In the genomic region with DNA sequence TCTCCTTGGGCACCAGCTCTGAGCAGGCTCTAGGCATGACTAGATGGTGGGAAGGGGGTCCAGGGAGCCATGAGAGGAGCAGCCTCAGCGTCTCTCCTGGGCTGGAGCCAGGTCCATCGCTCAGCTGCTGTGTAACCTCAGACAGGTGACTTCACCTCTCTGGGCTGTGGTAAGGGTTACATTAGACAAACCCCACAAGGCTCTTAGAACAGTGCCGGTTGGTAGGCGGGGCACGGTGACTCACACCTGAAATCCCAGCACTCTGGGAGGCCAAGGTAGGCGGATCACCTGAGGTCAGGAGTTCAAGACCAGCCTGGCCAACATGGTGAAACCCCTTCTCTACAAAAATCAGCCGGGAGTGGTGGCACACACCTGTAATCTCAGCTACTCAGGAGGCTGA, we compare ENCODE assay signal across 31 cellular contexts. TPM values are rescaled to one million over a fixed set of nuclear protein-coding genes. Genes with fewer than 3 reads are reported as not detected.
"Had no signal": no experiment of that assay in that cellular context is flagged by ENCODE, and none has a peak within 500 bp of the region (broad histone marks: within the 10 kb centered on the region; RNA-seq: fewer than 3 reads in every experiment).

No MANE protein-coding gene starts in this region.

- H3K36me3 Mint-ChIP-seq: activated naive CD8-positive, alpha-beta T cell treated with anti-CD3 and anti-CD28 coated beads for 36 hours; mesothelial cell of epicardium; naive B cell had no signal

- ATAC-seq: activated T-cell treated with anti-CD3 and anti-CD28 coated beads, Interleukin-2, amount 50 U/mL, for 72 hours; body of pancreas; left colon had no signal

- H3K27ac Mint-ChIP-seq: activated B cell treated with CpG ODN at 0.5 μM for 24 hours; activated CD4-positive, alpha-beta T cell treated with anti-CD3 and anti-CD28 coated beads, Interleukin-2, amount 10 ng/mL, durations not matched to agents 7 days and 5 days; activated naive CD4-positive, alpha-beta T cell treated with anti-CD3 and anti-CD28 coated beads for 36 hours; activated naive CD8-positive, alpha-beta T cell treated with anti-CD3 and anti-CD28 coated beads for 36 hours; activated T-cell treated with anti-CD3 and anti-CD28 coated beads, Interleukin-2, amount 50 U/mL, for 72 hours; mesothelial cell of epicardium; T-helper 2 cell treated with Interferon-gamma antibody and Interleukin-4, amounts not matched to agents 5 μg/mL and 100 μg/mL, for 36 hours had no signal

- H3K27ac ChIP-seq: adrenal gland, body of pancreas, cardiac muscle cell, coronary artery, dorsolateral prefrontal cortex, right atrium auricular region, testis, transverse colon had no signal

- H3K4me1 ChIP-seq: adrenal gland, body of pancreas, right atrium auricular region had no signal

- DNase-seq: activated B cell treated with CpG ODN at 0.5 μM for 24 hours; activated CD4-positive, alpha-beta T cell treated with anti-CD3 and anti-CD28 coated beads, Interleukin-2, amount 10 ng/mL, durations not matched to agents 7 days and 5 days; activated effector memory CD4-positive, alpha-beta T cell treated with Interleukin-2 at 50 U/mL for 16 hours; activated naive CD4-positive, alpha-beta T cell treated with anti-CD3 and anti-CD28 coated beads for 36 hours; activated naive CD8-positive, alpha-beta T cell treated with anti-CD3 and anti-CD28 coated beads for 36 hours; activated T-cell treated with anti-CD3 and anti-CD28 coated beads for 4 hours; activated T-cell treated with anti-CD3 and anti-CD28 coated beads, Interleukin-2, amount 50 U/mL, for 72 hours; adrenal gland; body of pancreas; cerebellar nuclear complex; dorsolateral prefrontal cortex; effector memory CD4-positive, alpha-beta T cell; erythroblast; head of caudate nucleus; hippocampal formation; left colon; naive B cell; occipital lobe; stimulated activated CD4-positive, alpha-beta T cell treated with anti-CD3 and anti-CD28 coated beads, Interleukin-15, amount 100 ng/mL, for 24 hours; stimulated activated CD4-positive, alpha-beta T cell treated with anti-CD3 and anti-CD28 coated beads, Interleukin-2, amount 100 ng/mL, for 24 hours; stimulated activated naive CD4-positive, alpha-beta T cell; T-helper 1 cell; testis; transverse colon had no signal

- H3K4me1 Mint-ChIP-seq: activated naive CD8-positive, alpha-beta T cell treated with anti-CD3 and anti-CD28 coated beads for 36 hours; mesothelial cell of epicardium had no signal

- H3K27me3 ChIP-seq: adrenal gland, body of pancreas, right atrium auricular region, testis had no signal

- H3K9me3 Mint-ChIP-seq: activated B cell treated with CpG ODN at 0.5 μM for 24 hours; activated CD4-positive, alpha-beta T cell treated with anti-CD3 and anti-CD28 coated beads, Interleukin-2, amount 10 ng/mL, durations not matched to agents 7 days and 5 days; activated naive CD4-positive, alpha-beta T cell treated with anti-CD3 and anti-CD28 coated beads for 36 hours; activated naive CD8-positive, alpha-beta T cell treated with anti-CD3 and anti-CD28 coated beads for 36 hours; mesothelial cell of epicardium; T-helper 2 cell treated with Interferon-gamma antibody and Interleukin-4, amounts not matched to agents 5 μg/mL and 100 μg/mL, for 36 hours had no signal

- H3K4me3 Mint-ChIP-seq: activated B cell treated with CpG ODN at 0.5 μM for 24 hours; activated CD4-positive, alpha-beta T cell treated with anti-CD3 and anti-CD28 coated beads, Interleukin-2, amount 10 ng/mL, durations not matched to agents 7 days and 5 days; activated naive CD4-positive, alpha-beta T cell treated with anti-CD3 and anti-CD28 coated beads for 36 hours; activated naive CD8-positive, alpha-beta T cell treated with anti-CD3 and anti-CD28 coated beads for 36 hours; activated T-cell treated with anti-CD3 and anti-CD28 coated beads, Interleukin-2, amount 50 U/mL, for 72 hours; mesothelial cell of epicardium; neural crest cell; T-helper 2 cell treated with Interferon-gamma antibody and Interleukin-4, amounts not matched to agents 5 μg/mL and 100 μg/mL, for 36 hours had no signal

RNA-seq across cellular contexts. Expression of gene NPTX1, which starts 18.1 kb away (rescaled TPM):
- total RNA-seq: cardiac muscle cell, right atrium auricular region had no signal
- polyA plus RNA-seq: cardiac muscle cell, liver had no signal
